ENCODE assay signal across 14 cellular contexts in the genomic region with DNA sequence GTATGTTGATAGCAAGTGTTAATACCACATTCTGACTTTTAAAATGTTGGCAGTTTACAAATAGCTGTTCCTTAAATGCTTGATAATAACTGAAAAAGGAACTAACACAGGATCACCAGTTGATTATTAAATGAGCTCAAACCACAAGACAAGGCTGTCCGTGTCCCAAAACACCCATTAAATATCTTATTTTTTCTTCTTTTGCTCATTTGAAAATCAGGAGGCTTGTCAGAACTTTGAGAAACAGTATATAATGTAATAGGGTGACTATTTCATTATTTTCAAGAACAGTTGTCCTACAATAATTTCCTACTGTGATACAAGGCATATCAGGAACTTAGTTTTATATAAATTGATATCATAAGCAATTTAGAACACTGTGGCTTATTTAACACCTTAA. TPM values are rescaled to one million over a fixed set of nuclear protein-coding genes. Genes with fewer than 3 reads are reported as not detected.
DNase-seq lines count a peak whose midpoint lies in the region; ATAC-seq and TF ChIP-seq lines count a peak whose summit lies in the region.
"Had no signal": no experiment of that assay in that cellular context is flagged by ENCODE, and none has a peak within 500 bp of the region (broad histone marks: within the 10 kb centered on the region; RNA-seq: fewer than 3 reads in every experiment).

No MANE protein-coding gene starts in this region.

- peak overlapping the region; percentile 60; the same call in 1 of the 2 replicates for H2AFZ ChIP-seq in SK-N-SH (ENCODE audit: low read depth)

- H4K20me1 ChIP-seq in SK-N-SH (ENCODE audit: insufficient read depth): no peaks in the 10 kb centered on the region

- peaks cover 74% of the 10 kb centered on the region for H3K79me2 ChIP-seq in SK-N-SH (ENCODE audit: insufficient read depth)

- 42% methylated on average over 1 of the region's 1 CpG for WGBS in SK-N-SH (ENCODE audit: low lambda C conversion rate)

- peaks cover 9 to 15% of the 10 kb centered on the region in 2 experiments; a peak in 3 of 4 replicates for H3K4me1 ChIP-seq in SK-N-SH (ENCODE audit: control insufficient read depth in 1 of 2, insufficient read depth in 2 of 2, low read depth in 1 of 2, low read length in 1 of 2)

- CTCF ChIA-PET in SK-N-SH (lab: Yijun Ruan, JAX): interaction anchor here (0.6 to 1.3 kb wide), 3 partner anchors 24 to 219 kb away, joined by 3 read pairs; no protein-coding TSS in a partner anchor

- H3K27me3 ChIP-seq in SK-N-SH (ENCODE audit: insufficient read depth): no peaks in the 10 kb centered on the region

- peak overlapping the region; percentile 40 for H3K9ac ChIP-seq in SK-N-SH
- H3K9ac ChIP-seq: BLaER1 had no signal

- H3K27ac ChIP-seq in SK-N-SH (ENCODE audit: low read depth in 2 of 2, low read length in 1 of 2) (peak overlapping the region; percentile 22 to 28; a peak in 2 of 4 replicates), coronary artery (peak overlapping the region; percentile 44 to 98)
- H3K27ac ChIP-seq: BLaER1 had no signal

- H3K36me3 ChIP-seq in SK-N-SH (replicated peaks in 1 of 2; ENCODE audit: control insufficient read depth in 1 of 2, insufficient read depth in 2 of 2, low read length in 1 of 2): peaks cover 8 to 10% of the 10 kb centered on the region in 2 experiments
- H3K36me3 ChIP-seq: BLaER1 had no signal

- POLR2A ChIA-PET in SK-N-SH (lab: Yijun Ruan, JAX): no interaction called here

- no peak for TF ChIP-seq RAD21 in SK-N-SH (IDR thresholded peaks at IDR 0.05; ENCODE audit: low read length)

- no peak for TF ChIP-seq EP300 in SK-N-SH (IDR thresholded peaks at IDR 0.05; ENCODE audit: borderline replicate concordance in 1 of 2, low read depth in 1 of 2, low read length in 1 of 2)

- no peaks in the 10 kb centered on the region for H3K9me3 ChIP-seq in SK-N-SH
- H3K9me3 ChIP-seq: BLaER1 had no signal

- peaks cover 28% of the 10 kb centered on the region for H3F3A ChIP-seq in SK-N-SH (replicated peaks; ENCODE audit: insufficient read depth)

- DNase-seq in SK-N-SH (no peak), M059J (ENCODE audit: low read depth) (peak; percentile 33), coronary artery (ENCODE audit: low spot score) (no peak), superior temporal gyrus (ENCODE audit: extremely low spot score) (peak; percentile 49), NCI-H1417 treated with DMSO at 0.1 percent for 48 hours (lab: John Stamatoyannopoulos, UW) (no peak)
- no peak for DNase-seq in stimulated activated CD4-positive, alpha-beta T cell treated with anti-CD3 and anti-CD28 coated beads, Interleukin-15, amount 100 ng/mL, for 24 hours
- DNase-seq: activated CD4-positive, alpha-beta T cell treated with anti-CD3 and anti-CD28 coated beads, Interleukin-2, amount 10 ng/mL, durations not matched to agents 24 days and 14 days; activated gamma-delta T cell treated with Interleukin-2 at 50 U/mL for 16 hours; cortex of kidney; nephron progenitor cell; stimulated activated CD4-positive, alpha-beta T cell treated with anti-CD3 and anti-CD28 coated beads, Interleukin-1b, Interleukin-23, amount 100 ng/mL, for 48 hours had no signal

- TF ChIP-seq CTCF in SK-N-SH (IDR thresholded peaks at IDR 0.05): no peak
- TF ChIP-seq CTCF in coronary artery (IDR thresholded peaks at IDR 0.05): no peak

- ATAC-seq in SK-N-SH treated with all-trans-retinoic acid at 6 μM for 48 hours (no peak), GM18907 (IDR thresholded peaks at IDR 0.05; ENCODE audit: unreplicated experiment) (no peak)

- H3K9me2 ChIP-seq in SK-N-SH: no peaks in the 10 kb centered on the region

- peak overlapping the region; percentile 40 to 96; a peak in 3 of 4 replicates for H3K4me3 ChIP-seq in SK-N-SH (ENCODE audit: low read depth in 2 of 2, low read length in 1 of 2)
- H3K4me3 ChIP-seq in coronary artery: peak overlapping the region; percentile 89
- H3K4me3 ChIP-seq: BLaER1 had no signal

- H3K4me2 ChIP-seq in SK-N-SH: peak overlapping the region; percentile 96
- H3K4me2 ChIP-seq: BLaER1 had no signal

TF ChIP-seq in SK-N-SH, 30 proteins besides CTCF, POLR2A, EP300 and RAD21:
- no peak for TF ChIP-seq MEF2A (IDR thresholded peaks at IDR 0.05; ENCODE audit: borderline replicate concordance, low read depth)
- no peak for TF ChIP-seq RXRA (IDR thresholded peaks at IDR 0.05; ENCODE audit: borderline replicate concordance, low read depth)

TF ChIP-seq in SK-N-SH treated with all-trans-retinoic acid at 6 μM for 48 hours, 23 proteins besides CTCF, POLR2A, EP300 and RAD21:
- no peak for TF ChIP-seq ZC3H10 (CRISPR knock-in tag; IDR thresholded peaks at IDR 0.05)

RNA-seq across cellular contexts. Expression of gene CDKN2C, which starts 2.7 kb away (rescaled TPM):
- polyA plus RNA-seq in SK-N-SH (2012; rRNA removed): 27.0 and 29.4 TPM in 2 replicates
- polyA plus RNA-seq in SK-N-SH (2012; cell fraction: cytosol; rRNA removed): 32.5 and 34.1 TPM in 2 replicates
- polyA plus RNA-seq in SK-N-SH (2012; cell fraction: nucleus; rRNA removed): 14.5 and 18.9 TPM in 2 replicates
- total RNA-seq in M059J (2014; rRNA removed; shearing (Covaris generic)): 187 and 243 TPM in 2 replicates

RNA-seq across cellular contexts. Expression of gene FAF1, which starts 12.7 kb away (rescaled TPM):
- polyA plus RNA-seq in SK-N-SH (2012; rRNA removed): 8.7 and 9.7 TPM in 2 replicates
- polyA plus RNA-seq in SK-N-SH (2012; cell fraction: cytosol; rRNA removed): 16.1 and 20.5 TPM in 2 replicates
- polyA plus RNA-seq in SK-N-SH (2012; cell fraction: nucleus; rRNA removed): 5.2 and 8.0 TPM in 2 replicates
- 84.8 and 135 TPM in 2 replicates for total RNA-seq in M059J (2014; rRNA removed; shearing (Covaris generic))

Comparison
In these comparisons a context has a peak if more than half of its experiments do, and no peak if none do; other contexts are left out.
1. DNase-seq: peak in M059J (single experiment) and superior temporal gyrus (single experiment); none in SK-N-SH (single experiment), coronary artery (single experiment), stimulated activated CD4-positive, alpha-beta T cell treated with anti-CD3 and anti-CD28 coated beads, Interleukin-15, amount 100 ng/mL, for 24 hours (single experiment) and NCI-H1417 treated with DMSO at 0.1 percent for 48 hours (single experiment).